ENCODE assay signal across 34 cellular contexts in genomic region chr3:55508335-55508734, GRCh38. TPM values are rescaled to one million over a fixed set of nuclear protein-coding genes. Genes with fewer than 3 reads are reported as not detected.
"Had no signal": no experiment of that assay in that cellular context is flagged by ENCODE, and none has a peak within 500 bp of the region (broad histone marks: within the 10 kb centered on the region; RNA-seq: fewer than 3 reads in every experiment).

No MANE protein-coding gene starts in this region.

- H3K27me3 ChIP-seq: ascending aorta, body of pancreas, brain microvascular endothelial cell, breast epithelium, cardiac muscle cell had no signal

- H3K4me1 ChIP-seq: ascending aorta, body of pancreas, breast epithelium had no signal

- DNase-seq: activated effector memory CD4-positive, alpha-beta T cell treated with anti-CD3 and anti-CD28 coated beads, Interleukin-2, amount 50 U/mL, for 16 hours; activated effector memory CD4-positive, alpha-beta T cell treated with Interleukin-2 at 50 U/mL for 16 hours; activated gamma-delta T cell; activated gamma-delta T cell treated with Interleukin-2 at 50 U/mL for 16 hours; activated naive CD4-positive, alpha-beta T cell; activated naive CD4-positive, alpha-beta T cell treated with anti-CD3 and anti-CD28 coated beads for 36 hours; activated naive CD4-positive, alpha-beta T cell treated with anti-CD3 and anti-CD28 coated beads, Interleukin-2, amount 10 ng/mL, durations not matched to agents 7 days and 5 days; activated naive CD4-positive, alpha-beta T cell treated with anti-CD3 and anti-CD28 coated beads, Interleukin-2, amount 50 U/mL, for 16 hours; activated naive CD4-positive, alpha-beta T cell treated with Interleukin-2 at 50 U/mL for 16 hours; activated naive CD8-positive, alpha-beta T cell treated with anti-CD3 and anti-CD28 coated beads for 36 hours; activated naive CD8-positive, alpha-beta T cell treated with anti-CD3 and anti-CD28 coated beads, Interleukin-2, amount 10 ng/mL, durations not matched to agents 7 days and 5 days; activated naive CD8-positive, alpha-beta T cell treated with anti-CD3 and anti-CD28 coated beads, Interleukin-2, amount 50 U/mL, for 24 hours; activated T-cell treated with anti-CD3 and anti-CD28 coated beads, Interleukin-2, amount 50 U/mL, for 4 hours; activated T-cell treated with anti-CD3 and anti-CD28 coated beads, Interleukin-2, amount 50 U/mL, for 48 hours; activated T-cell treated with anti-CD3 and anti-CD28 coated beads, Interleukin-2, amount 50 U/mL, for 72 hours; adrenal gland; amniotic stem cell; amygdala; anterior cingulate cortex; aorta; body of pancreas; brain microvascular endothelial cell; caudate nucleus; central memory CD4-positive, alpha-beta T cell; cerebellar nuclear complex had no signal

- H3K27ac ChIP-seq: adrenal gland, ascending aorta, body of pancreas, brain microvascular endothelial cell, breast epithelium, cardiac muscle cell had no signal

- FAIRE-seq: astrocyte, bronchial epithelial cell, colon had no signal

- H3K4me3 ChIP-seq: adrenal gland, ascending aorta, body of pancreas, breast epithelium, cardiac muscle cell had no signal

- H3K9me3 ChIP-seq: adrenal gland, ascending aorta, body of pancreas, breast epithelium had no signal

- ATAC-seq: activated naive CD4-positive, alpha-beta T cell treated with anti-CD3 and anti-CD28 coated beads, Interleukin-2, amount 50 U/mL, for 72 hours; activated naive CD8-positive, alpha-beta T cell treated with anti-CD3 and anti-CD28 coated beads, Interleukin-2, amount 50 U/mL, for 24 hours; activated T-cell treated with anti-CD3 and anti-CD28 coated beads, Interleukin-2, amount 50 U/mL, for 4 hours; activated T-cell treated with anti-CD3 and anti-CD28 coated beads, Interleukin-2, amount 50 U/mL, for 72 hours; activated T-helper 17 cell treated with anti-CD3 and anti-CD28 coated beads, Interleukin-2, amount 50 U/mL, for 72 hours; body of pancreas had no signal

- H3K36me3 ChIP-seq: adrenal gland, ascending aorta, brain microvascular endothelial cell, breast epithelium, cardiac muscle cell had no signal

RNA-seq across cellular contexts. Expression of gene WNT5A, which starts 21.2 kb away (rescaled TPM):
- total RNA-seq: activated naive CD4-positive, alpha-beta T cell treated with anti-CD3 and anti-CD28 coated beads for 36 hours; activated naive CD4-positive, alpha-beta T cell treated with anti-CD3 and anti-CD28 coated beads, Interleukin-2, amount 50 U/mL, for 72 hours; activated naive CD8-positive, alpha-beta T cell treated with anti-CD3 and anti-CD28 coated beads for 36 hours; activated naive CD8-positive, alpha-beta T cell treated with anti-CD3 and anti-CD28 coated beads, Interleukin-2, amount 10 ng/mL, durations not matched to agents 7 days and 5 days; activated T-helper 1 cell treated with anti-CD3 and anti-CD28 coated beads, Interleukin-12 subunit alpha, Interleukin-12 subunit beta, Interleukin-2, Interleukin-4 antibody, amounts not matched to agents 30 ng/mL and 10 ng/mL and 1 ng/mL, durations not matched to agents 14 hours and 24 hours and 36 hours; activated T-helper 17 cell treated with anti-CD3 and anti-CD28 coated beads, Interleukin-2, amount 50 U/mL, for 72 hours had no signal
